ENCODE assay signal across 7 cellular contexts in genomic region chr12:120466560-120467315, GRCh38. TPM values are rescaled to one million over a fixed set of nuclear protein-coding genes. Genes with fewer than 3 reads are reported as not detected.
DNase-seq lines count a peak whose midpoint lies in the region; ATAC-seq and TF ChIP-seq lines count a peak whose summit lies in the region.
"Had no signal": no experiment of that assay in that cellular context is flagged by ENCODE, and none has a peak within 500 bp of the region (broad histone marks: within the 10 kb centered on the region; RNA-seq: fewer than 3 reads in every experiment).

No MANE protein-coding gene starts in this region.

- in situ Hi-C loops in astrocyte of the cerebellum (cut with HindIII; ENCODE audit: low sequenced_read_pairs) = no loop called here

- H3K27me3 ChIP-seq in neuronal stem cell (ENCODE audit: control insufficient read depth in 3 of 3, insufficient read depth in 3 of 3, low read depth in 1 of 3, low read length in 3 of 3) = no peaks in the 10 kb centered on the region
- H3K27me3 ChIP-seq: upper lobe of left lung had no signal

- H2BK5ac ChIP-seq in neuronal stem cell (ENCODE audit: low read length) = no peak overlapping the region

- CTCF ChIA-PET in GM10248 (lab: Yijun Ruan, JAX) = interaction anchor here (0.8 to 5.6 kb wide), 11 partner anchors 9 to 110 kb away, joined by 3 to 50 read pairs (median 9); partner anchors contain the start of genes COX6A1 and DYNLL1

- H2AK5ac ChIP-seq in neuronal stem cell (ENCODE audit: low read depth, low read length) = no peak overlapping the region

- H3K27ac ChIP-seq in neuronal stem cell (replicated peaks; ENCODE audit: low read length) = no peak overlapping the region
- H3K27ac ChIP-seq: upper lobe of left lung had no signal

- H2BK15ac ChIP-seq in neuronal stem cell (ENCODE audit: low read length) = no peak overlapping the region

- no peak overlapping the region for H3K23ac ChIP-seq in neuronal stem cell (ENCODE audit: low read depth, low read length, poor library complexity)

- no peak overlapping the region for H3K4me3 ChIP-seq in astrocyte of the cerebellum (ENCODE audit: low read depth, low read length)
- no peak overlapping the region for H3K4me3 ChIP-seq in neuronal stem cell (ENCODE audit: low read length in 2 of 2)
- H3K4me3 ChIP-seq: upper lobe of left lung had no signal

- H4K91ac ChIP-seq in neuronal stem cell (ENCODE audit: low read depth, low read length, poor library complexity) = no peak overlapping the region

- peak overlapping the region; percentile 20 for H4K8ac ChIP-seq in neuronal stem cell (ENCODE audit: low read depth, low read length)

- no peak overlapping the region for H2AFZ ChIP-seq in neuronal stem cell (ENCODE audit: low read length)

- H3K4ac ChIP-seq in neuronal stem cell (ENCODE audit: low read length) = no peak overlapping the region

- H2BK12ac ChIP-seq in neuronal stem cell (ENCODE audit: low read length) = no peak overlapping the region

- no peak overlapping the region for H3K4me2 ChIP-seq in neuronal stem cell (ENCODE audit: insufficient read depth, low read length, poor library complexity, severe bottlenecking)

- peaks cover 2 to 7% of the 10 kb centered on the region in 2 donors for H3K4me1 ChIP-seq in neuronal stem cell (ENCODE audit: control insufficient read depth in 2 of 2, insufficient read depth in 1 of 2, low read depth in 1 of 2, low read length in 2 of 2)

- no peak overlapping the region for H3K18ac ChIP-seq in neuronal stem cell (ENCODE audit: low read length)

- peaks cover 37 to 60% of the 10 kb centered on the region in 2 donors for H3K36me3 ChIP-seq in neuronal stem cell (replicated peaks in 1 of 2; ENCODE audit: control insufficient read depth in 2 of 2, insufficient read depth in 2 of 2, low read length in 2 of 2)

- H3K9me3 ChIP-seq in neuronal stem cell (replicated peaks in 1 of 2; ENCODE audit: control insufficient read depth in 2 of 2, insufficient read depth in 1 of 2, low read depth in 1 of 2, low read length in 2 of 2) = no peaks in the 10 kb centered on the region
- H3K9me3 ChIP-seq: upper lobe of left lung had no signal

- TF ChIP-seq CTCF in GM10248 (IDR thresholded peaks at IDR 0.05; ENCODE audit: control extremely low read depth, extremely low read depth, low read depth, missing control alignments) (peak; percentile 62), astrocyte of the cerebellum (IDR thresholded peaks at IDR 0.05; ENCODE audit: low read depth, low read length, missing control alignments) (peak; percentile 74)

- H3K14ac ChIP-seq in neuronal stem cell (ENCODE audit: low read length) = no peak overlapping the region

- no CpG with 5 or more reads among the region's 8 CpGs for WGBS in neuronal stem cell (ENCODE audit: extremely low coverage in 2 of 2, insufficient read length in 2 of 2, insufficient replicate concordance in 1 of 2), 2 donors

- peaks cover 5% of the 10 kb centered on the region for H3K79me1 ChIP-seq in neuronal stem cell (ENCODE audit: low read depth, low read length)

- H3K9ac ChIP-seq in neuronal stem cell (ENCODE audit: low read depth, low read length, poor library complexity) = no peak overlapping the region

- no peak overlapping the region for H2BK120ac ChIP-seq in neuronal stem cell (ENCODE audit: low read depth, low read length)

- ATAC-seq in GM18861 (IDR thresholded peaks at IDR 0.05; ENCODE audit: unreplicated experiment) = no peak

- POLR2A ChIA-PET in GM10248 (lab: Yijun Ruan, JAX) = no interaction called here

- DNase-seq in GM10248 (ENCODE audit: extremely low spot score) (no peak), NCI-H82 treated with DMSO at 0.1 percent for 48 hours (lab: John Stamatoyannopoulos, UW; ENCODE audit: unreplicated experiment) (peak; percentile 7), astrocyte of the cerebellum (ENCODE audit: low read depth) (no peak), neuronal stem cell (ENCODE audit: low spot score) (no peak), inferior parietal cortex (ENCODE audit: extremely low spot score) (no peak)

RNA-seq across cellular contexts. Expression of gene SRSF9, which starts 2.8 kb away (rescaled TPM):
- polyA plus RNA-seq in neuronal stem cell (2013, experiment 1 of 2) = 234 TPM
- 239 TPM for polyA plus RNA-seq in neuronal stem cell (2013, experiment 2 of 2)

RNA-seq across cellular contexts. Expression of gene GATC, which starts 20.5 kb away (rescaled TPM):
- 27.6 TPM for polyA plus RNA-seq in neuronal stem cell (2013, experiment 1 of 2)
- 28.7 TPM for polyA plus RNA-seq in neuronal stem cell (2013, experiment 2 of 2)

RNA-seq across cellular contexts. Expression of gene TRIAP1, which starts 20.6 kb away (rescaled TPM):
- 54.2 TPM for polyA plus RNA-seq in neuronal stem cell (2013, experiment 1 of 2)
- polyA plus RNA-seq in neuronal stem cell (2013, experiment 2 of 2) = 55.2 TPM

RNA-seq across cellular contexts. Expression of gene COX6A1, which starts 28.8 kb away (rescaled TPM):
- 664 TPM for polyA plus RNA-seq in neuronal stem cell (2013, experiment 1 of 2)
- 679 TPM for polyA plus RNA-seq in neuronal stem cell (2013, experiment 2 of 2)

RNA-seq across cellular contexts. Expression of gene DYNLL1, which starts 29.2 kb away (rescaled TPM):
- 268 TPM for polyA plus RNA-seq in neuronal stem cell (2013, experiment 1 of 2)
- polyA plus RNA-seq in neuronal stem cell (2013, experiment 2 of 2) = 269 TPM
